28 cellular contexts compared by ENCODE assay signal in genomic region chr12:64814432-64814831, GRCh38. TPM values are rescaled to one million over a fixed set of nuclear protein-coding genes. Genes with fewer than 3 reads are reported as not detected.
DNase-seq lines count a peak whose midpoint lies in the region; ATAC-seq and TF ChIP-seq lines count a peak whose summit lies in the region.
"Had no signal": no experiment of that assay in that cellular context is flagged by ENCODE, and none has a peak within 500 bp of the region (broad histone marks: within the 10 kb centered on the region; RNA-seq: fewer than 3 reads in every experiment).

No MANE protein-coding gene starts in this region.

- no peaks in the 10 kb centered on the region for H3K9me3 Mint-ChIP-seq in activated naive CD4-positive, alpha-beta T cell treated with anti-CD3 and anti-CD28 coated beads, Interleukin-2, amount 50 U/mL, for 72 hours
- H3K9me3 Mint-ChIP-seq: activated CD4-positive, alpha-beta memory T cell treated with anti-CD3 and anti-CD28 coated beads, Interleukin-2, amount 10 ng/mL, durations not matched to agents 7 days and 5 days; activated naive CD8-positive, alpha-beta T cell treated with anti-CD3 and anti-CD28 coated beads for 36 hours; activated T-helper 2 cell treated with anti-CD3 and anti-CD28 coated beads, Interferon-gamma antibody, Interleukin-2, Interleukin-4, amounts not matched to agents 10 μg/mL and 5 μg/mL and 100 μg/mL, durations not matched to agents 14 hours and 24 hours and 36 hours; natural killer cell treated with Interleukin-12 subunit alpha and Interleukin-12 subunit beta and Interleukin-15 and Interleukin-18, amount 100 ng/mL, for 72 hours had no signal

- no peak overlapping the region for H3K27ac Mint-ChIP-seq in activated naive CD4-positive, alpha-beta T cell treated with anti-CD3 and anti-CD28 coated beads, Interleukin-2, amount 50 U/mL, for 72 hours
- H3K27ac Mint-ChIP-seq: activated CD4-positive, alpha-beta memory T cell treated with anti-CD3 and anti-CD28 coated beads, Interleukin-2, amount 10 ng/mL, durations not matched to agents 7 days and 5 days; activated naive CD8-positive, alpha-beta T cell treated with anti-CD3 and anti-CD28 coated beads for 36 hours; activated T-helper 2 cell treated with anti-CD3 and anti-CD28 coated beads, Interferon-gamma antibody, Interleukin-2, Interleukin-4, amounts not matched to agents 10 μg/mL and 5 μg/mL and 100 μg/mL, durations not matched to agents 14 hours and 24 hours and 36 hours; natural killer cell treated with Interleukin-12 subunit alpha and Interleukin-12 subunit beta and Interleukin-15 and Interleukin-18, amount 100 ng/mL, for 72 hours had no signal

- no peak for ATAC-seq in activated naive CD4-positive, alpha-beta T cell treated with anti-CD3 and anti-CD28 coated beads, Interleukin-2, amount 50 U/mL, for 72 hours
- no peak for ATAC-seq in stimulated activated naive CD8-positive, alpha-beta T cell treated with anti-CD3 and anti-CD28 coated beads, Interleukin-15, Interleukin-2, amounts not matched to agents 100 U/mL and 50 U/mL, for 24 hours
- ATAC-seq: heart left ventricle; lower lobe of right lung; natural killer cell treated with Interleukin-12 subunit alpha and Interleukin-12 subunit beta and Interleukin-15 and Interleukin-18, amount 100 ng/mL, for 72 hours had no signal

- in situ Hi-C loops in G401 (cut with HindIII; ENCODE audit: low sequenced_read_pairs), result no loop called here

- DNase-seq in G401 (ENCODE audit: low spot score) (peak; percentile 19), NCI-H2081 treated with DMSO at 0.1 percent for 48 hours (lab: John Stamatoyannopoulos, UW) (peak; percentile 11), dedifferentiated amniotic fluid mesenchymal stem cell (ENCODE audit: extremely low spot score) (no peak)
- no peak for DNase-seq in activated naive CD4-positive, alpha-beta T cell treated with anti-CD3 and anti-CD28 coated beads, Interleukin-2, amount 50 U/mL, for 72 hours (ENCODE audit: low spot score in 2 of 2)
- DNase-seq in stimulated activated naive CD8-positive, alpha-beta T cell treated with anti-CD3 and anti-CD28 coated beads, Interleukin-15, Interleukin-2, amounts not matched to agents 100 U/mL and 50 U/mL, for 24 hours, result no peak
- DNase-seq: activated CD4-positive, alpha-beta memory T cell treated with anti-CD3 and anti-CD28 coated beads, Interleukin-2, amount 10 ng/mL, durations not matched to agents 7 days and 5 days; activated naive CD8-positive, alpha-beta T cell treated with anti-CD3 and anti-CD28 coated beads for 36 hours; Caco-2; DND-41; foreskin keratinocyte; heart left ventricle; kidney glomerular epithelial cell; lower lobe of right lung; mucosa of descending colon; NCI-H187; NCI-H510A treated with DMSO at 0.1 percent for 48 hours; small intestine; stimulated activated CD8-positive, alpha-beta memory T cell treated with anti-CD3 and anti-CD28 coated beads, Interleukin-4, amount 100 ng/mL, for 48 hours; transverse colon had no signal

- TF ChIP-seq CTCF in 22Rv1 (IDR thresholded peaks at IDR 0.05), result no peak
- no peak for TF ChIP-seq CTCF in VCaP (conservative IDR thresholded peaks at IDR 0.05)

- H3K36me3 Mint-ChIP-seq in activated naive CD4-positive, alpha-beta T cell treated with anti-CD3 and anti-CD28 coated beads, Interleukin-2, amount 50 U/mL, for 72 hours, result no peaks in the 10 kb centered on the region
- H3K36me3 Mint-ChIP-seq: activated naive CD8-positive, alpha-beta T cell treated with anti-CD3 and anti-CD28 coated beads for 36 hours; natural killer cell treated with Interleukin-12 subunit alpha and Interleukin-12 subunit beta and Interleukin-15 and Interleukin-18, amount 100 ng/mL, for 72 hours had no signal

- peak overlapping the region; percentile 33 for H3K27ac ChIP-seq in 22Rv1
- H3K27ac ChIP-seq in VCaP, result peak overlapping the region; percentile 51
- H3K27ac ChIP-seq: ascending aorta; BLaER1 treated with 17β-estradiol and CSF1 and Interleukin-3, amounts not matched to agents 10 nM and 100 nM; cardiac muscle cell; coronary artery; foreskin keratinocyte; heart left ventricle; lower lobe of right lung; SJSA1; transverse colon had no signal

RNA-seq across cellular contexts. Expression of gene TBC1D30, which starts 10.0 kb away (rescaled TPM):
- 11.4 and 16.0 TPM in 2 replicates for total RNA-seq in G401 (2014; rRNA removed; shearing (Covaris generic))
- total RNA-seq in activated naive CD4-positive, alpha-beta T cell treated with anti-CD3 and anti-CD28 coated beads, Interleukin-2, amount 50 U/mL, for 72 hours, result under 1 TPM; 0.27 to 0.41 TPM
- total RNA-seq: SJSA1 had no signal

RNA-seq across cellular contexts. Expression of gene GNS, which starts 55.2 kb away (rescaled TPM):
- total RNA-seq in G401 (2014; rRNA removed; shearing (Covaris generic)), result 50.2 and 64.1 TPM in 2 replicates
- 10 to 100 TPM; 21.5 to 26.8 TPM for total RNA-seq in activated naive CD4-positive, alpha-beta T cell treated with anti-CD3 and anti-CD28 coated beads, Interleukin-2, amount 50 U/mL, for 72 hours

Comparison
In these comparisons a context has a peak if more than half of its experiments do, and no peak if none do; other contexts are left out.
1. DNase-seq: peak in G401 (single experiment) and NCI-H2081 treated with DMSO at 0.1 percent for 48 hours (single experiment); none in activated naive CD4-positive, alpha-beta T cell treated with anti-CD3 and anti-CD28 coated beads, Interleukin-2, amount 50 U/mL, for 72 hours (0 of 2), dedifferentiated amniotic fluid mesenchymal stem cell (single experiment) and stimulated activated naive CD8-positive, alpha-beta T cell treated with anti-CD3 and anti-CD28 coated beads, Interleukin-15, Interleukin-2, amounts not matched to agents 100 U/mL and 50 U/mL, for 24 hours (single experiment).